Comparison of ENCODE assay signal across 12 cellular contexts in genomic region chr1:239112536-239112935, GRCh38.
"Had no signal": no experiment of that assay in that cellular context is flagged by ENCODE, and none has a peak within 500 bp of the region (broad histone marks: within the 10 kb centered on the region; RNA-seq: fewer than 3 reads in every experiment).

No MANE protein-coding gene starts in this region.

- DNase-seq: activated CD4-positive, alpha-beta T cell treated with anti-CD3 and anti-CD28 coated beads, Interleukin-2, amount 50 U/mL, for 4 hours; activated CD4-positive, CD25-positive, alpha-beta regulatory T cell treated with anti-CD3 and anti-CD28 coated beads, Interleukin-2, amount 50 U/mL, for 72 hours; activated T-cell treated with anti-CD3 and anti-CD28 coated beads, Interleukin-2, amount 50 U/mL, for 1 hour; dorsolateral prefrontal cortex; heart right ventricle; left cardiac atrium; lower lobe of right lung; stimulated activated CD4-positive, alpha-beta T cell treated with anti-CD3 and anti-CD28 coated beads, Interleukin-2, amount 100 ng/mL, for 48 hours had no signal

- H3K36me3 Mint-ChIP-seq: activated naive CD4-positive, alpha-beta T cell treated with anti-CD3 and anti-CD28 coated beads, Interleukin-2, amount 50 U/mL, for 72 hours; stimulated activated memory B cell treated with anti-CD40 and anti-IgM and Interleukin-4, amounts not matched to agents 10 μg/mL and 1 μg/mL and 100 μg/mL, for 72 hours had no signal

- H3K4me1 Mint-ChIP-seq: stimulated activated memory B cell treated with anti-CD40 and anti-IgM and Interleukin-4, amounts not matched to agents 10 μg/mL and 1 μg/mL and 100 μg/mL, for 72 hours had no signal

- H3K27me3 Mint-ChIP-seq: stimulated activated memory B cell treated with anti-CD40 and anti-IgM and Interleukin-4, amounts not matched to agents 10 μg/mL and 1 μg/mL and 100 μg/mL, for 72 hours had no signal

- H3K9me3 Mint-ChIP-seq: activated T-helper 2 cell treated with anti-CD3 and anti-CD28 coated beads, Interferon-gamma antibody, Interleukin-2, Interleukin-4, amounts not matched to agents 10 μg/mL and 5 μg/mL and 100 μg/mL, durations not matched to agents 14 hours and 24 hours and 36 hours had no signal

- H3K27ac Mint-ChIP-seq: activated naive CD4-positive, alpha-beta T cell treated with anti-CD3 and anti-CD28 coated beads, Interleukin-2, amount 50 U/mL, for 72 hours; activated T-helper 2 cell treated with anti-CD3 and anti-CD28 coated beads, Interferon-gamma antibody, Interleukin-2, Interleukin-4, amounts not matched to agents 10 μg/mL and 5 μg/mL and 100 μg/mL, durations not matched to agents 14 hours and 24 hours and 36 hours; stimulated activated memory B cell treated with anti-CD40 and anti-IgM and Interleukin-4, amounts not matched to agents 10 μg/mL and 1 μg/mL and 100 μg/mL, for 72 hours had no signal

- H3K4me3 Mint-ChIP-seq: stimulated activated memory B cell treated with anti-CD40 and anti-IgM and Interleukin-4, amounts not matched to agents 10 μg/mL and 1 μg/mL and 100 μg/mL, for 72 hours had no signal

- ATAC-seq: activated naive CD4-positive, alpha-beta T cell treated with anti-CD3 and anti-CD28 coated beads, Interleukin-2, amount 50 U/mL, for 72 hours; gastroesophageal sphincter; heart right ventricle; left cardiac atrium; lower lobe of right lung; stimulated activated memory B cell treated with anti-CD40 and anti-IgM and Interleukin-4, amounts not matched to agents 10 μg/mL and 1 μg/mL and 100 μg/mL, for 72 hours had no signal
